In the genomic region with DNA sequence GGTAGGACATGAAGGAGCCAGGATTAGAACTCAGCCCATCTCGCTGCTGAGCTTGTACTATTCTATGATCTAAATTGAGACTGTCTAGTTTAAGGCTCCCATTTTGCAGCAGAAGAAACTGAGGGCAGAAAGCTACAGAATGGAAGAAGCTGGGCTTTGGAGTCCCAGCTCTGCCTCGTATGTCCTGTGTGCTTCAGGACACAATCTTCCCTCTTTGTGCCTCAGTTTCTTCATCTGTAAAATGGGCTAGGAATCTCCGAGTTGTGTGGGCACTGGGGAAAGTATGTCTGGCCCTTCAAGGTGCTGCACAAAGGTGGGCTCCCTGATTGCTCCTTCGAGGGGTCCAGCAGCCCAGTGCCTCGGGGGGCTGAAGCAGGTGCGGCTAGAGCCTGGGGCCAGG, we compare ENCODE assay signal across 1 cellular context.
TF ChIP-seq lines count a peak whose summit lies in the region.

No MANE protein-coding gene starts in this region.

TF ChIP-seq in HepG2, 621 proteins besides CTCF, POLR2A, EP300 and RAD21:
- TF ChIP-seq FOXP1 (IDR thresholded peaks at IDR 0.05) = no peak
- no peak for TF ChIP-seq FOXP1 (CRISPR knock-in tag; IDR thresholded peaks at IDR 0.05)
- peak; percentile 74; the same call in 1 of the 2 replicates for TF ChIP-seq KDM1A (CRISPR knock-in tag; IDR thresholded peaks at IDR 0.05)
- TF ChIP-seq ZNF577 (CRISPR knock-in tag; IDR thresholded peaks at IDR 0.05; ENCODE audit: borderline replicate concordance, low read depth) = no peak
- TF ChIP-seq ZNF660 (CRISPR knock-in tag; IDR thresholded peaks at IDR 0.05; ENCODE audit: borderline replicate concordance, low read depth) = no peak
- TF ChIP-seq ZNF878 (CRISPR knock-in tag; IDR thresholded peaks at IDR 0.05) = no peak
- peak; percentile 90 for TF ChIP-seq ZMYM3 (CRISPR knock-in tag; IDR thresholded peaks at IDR 0.05)
- TF ChIP-seq HMG20B (CRISPR knock-in tag; conservative IDR thresholded peaks at IDR 0.05) = no peak
- TF ChIP-seq SP4 (CRISPR knock-in tag; IDR thresholded peaks at IDR 0.05) = peak; percentile 51; the same call in 1 of the 2 replicates
- TF ChIP-seq TCF12 (IDR thresholded peaks at IDR 0.05) = no peak
- 0 out of 2 replicates have a peak, but pooled peaks have one; percentile 45 for TF ChIP-seq TCF12 (CRISPR knock-in tag; IDR thresholded peaks at IDR 0.05)
- 0 out of 2 replicates have a peak, but pooled peaks have one; percentile 20 for TF ChIP-seq ZSCAN12 (CRISPR knock-in tag; IDR thresholded peaks at IDR 0.05)
- TF ChIP-seq, protein P1, sequence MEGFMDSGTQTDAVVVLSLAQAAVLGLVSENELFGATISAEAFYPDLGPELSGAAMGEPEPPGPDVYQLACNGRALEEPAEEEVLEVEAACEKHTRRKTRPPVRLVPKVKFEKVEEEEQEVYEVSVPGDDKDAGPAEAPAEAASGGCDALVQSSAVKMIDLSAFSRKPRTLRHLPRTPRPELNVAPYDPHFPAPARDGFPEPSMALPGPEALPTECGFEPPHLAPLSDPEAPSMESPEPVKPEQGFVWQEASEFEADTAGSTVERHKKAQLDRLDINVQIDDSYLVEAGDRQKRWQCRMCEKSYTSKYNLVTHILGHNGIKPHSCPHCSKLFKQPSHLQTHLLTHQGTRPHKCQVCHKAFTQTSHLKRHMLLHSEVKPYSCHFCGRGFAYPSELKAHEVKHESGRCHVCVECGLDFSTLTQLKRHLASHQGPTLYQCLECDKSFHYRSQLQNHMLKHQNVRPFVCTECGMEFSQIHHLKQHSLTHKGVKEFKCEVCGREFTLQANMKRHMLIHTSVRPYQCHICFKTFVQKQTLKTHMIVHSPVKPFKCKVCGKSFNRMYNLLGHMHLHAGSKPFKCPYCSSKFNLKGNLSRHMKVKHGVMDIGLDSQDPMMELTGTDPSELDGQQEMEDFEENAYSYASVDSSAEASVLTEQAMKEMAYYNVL (CRISPR knock-in tag; IDR thresholded peaks at IDR 0.05; ENCODE audit: borderline replicate concordance) = no peak
- TF ChIP-seq SPEN (CRISPR knock-in tag; IDR thresholded peaks at IDR 0.05; ENCODE audit: low read depth) = no peak
- TF ChIP-seq, protein P2, sequence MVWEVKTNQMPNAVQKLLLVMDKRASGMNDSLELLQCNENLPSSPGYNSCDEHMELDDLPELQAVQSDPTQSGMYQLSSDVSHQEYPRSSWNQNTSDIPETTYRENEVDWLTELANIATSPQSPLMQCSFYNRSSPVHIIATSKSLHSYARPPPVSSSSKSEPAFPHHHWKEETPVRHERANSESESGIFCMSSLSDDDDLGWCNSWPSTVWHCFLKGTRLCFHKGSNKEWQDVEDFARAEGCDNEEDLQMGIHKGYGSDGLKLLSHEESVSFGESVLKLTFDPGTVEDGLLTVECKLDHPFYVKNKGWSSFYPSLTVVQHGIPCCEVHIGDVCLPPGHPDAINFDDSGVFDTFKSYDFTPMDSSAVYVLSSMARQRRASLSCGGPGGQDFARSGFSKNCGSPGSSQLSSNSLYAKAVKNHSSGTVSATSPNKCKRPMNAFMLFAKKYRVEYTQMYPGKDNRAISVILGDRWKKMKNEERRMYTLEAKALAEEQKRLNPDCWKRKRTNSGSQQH (CRISPR knock-in tag; IDR thresholded peaks at IDR 0.05; ENCODE audit: low read depth) = no peak
- TF ChIP-seq ZNF776 (CRISPR knock-in tag; IDR thresholded peaks at IDR 0.05) = 0 out of 2 replicates have a peak, but pooled peaks have one; percentile 1
- TF ChIP-seq CHD4 (IDR thresholded peaks at IDR 0.05; ENCODE audit: borderline replicate concordance, low read length) = peak; percentile 89
- no peak for TF ChIP-seq ZNF124 (CRISPR knock-in tag; IDR thresholded peaks at IDR 0.05)
- no peak for TF ChIP-seq ZNF83 (CRISPR knock-in tag; IDR thresholded peaks at IDR 0.05; ENCODE audit: borderline replicate concordance)
- TF ChIP-seq JUND (CRISPR knock-in tag; IDR thresholded peaks at IDR 0.05) = no peak
- no peak for TF ChIP-seq ZNF674 (CRISPR knock-in tag; IDR thresholded peaks at IDR 0.05; ENCODE audit: low read depth)
- no peak for TF ChIP-seq SOX6 (IDR thresholded peaks at IDR 0.05)
- 0 out of 2 replicates have a peak, but pooled peaks have one; percentile 6 for TF ChIP-seq SOX6 (CRISPR knock-in tag; IDR thresholded peaks at IDR 0.05)
- TF ChIP-seq, protein P3, sequence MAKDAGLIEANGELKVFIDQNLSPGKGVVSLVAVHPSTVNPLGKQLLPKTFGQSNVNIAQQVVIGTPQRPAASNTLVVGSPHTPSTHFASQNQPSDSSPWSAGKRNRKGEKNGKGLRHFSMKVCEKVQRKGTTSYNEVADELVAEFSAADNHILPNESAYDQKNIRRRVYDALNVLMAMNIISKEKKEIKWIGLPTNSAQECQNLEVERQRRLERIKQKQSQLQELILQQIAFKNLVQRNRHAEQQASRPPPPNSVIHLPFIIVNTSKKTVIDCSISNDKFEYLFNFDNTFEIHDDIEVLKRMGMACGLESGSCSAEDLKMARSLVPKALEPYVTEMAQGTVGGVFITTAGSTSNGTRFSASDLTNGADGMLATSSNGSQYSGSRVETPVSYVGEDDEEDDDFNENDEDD (CRISPR knock-in tag; IDR thresholded peaks at IDR 0.05; ENCODE audit: borderline replicate concordance) = 0 out of 2 replicates have a peak, but pooled peaks have one; percentile 2
- TF ChIP-seq REPIN1 (CRISPR knock-in tag; IDR thresholded peaks at IDR 0.05; ENCODE audit: borderline replicate concordance, low read depth) = no peak
- TF ChIP-seq ZNF446 (CRISPR knock-in tag; IDR thresholded peaks at IDR 0.05) = 0 out of 2 replicates have a peak, but pooled peaks have one; percentile 47
- peak; percentile 98 for TF ChIP-seq ZNF629 (CRISPR knock-in tag; conservative IDR thresholded peaks at IDR 0.05)
- TF ChIP-seq AGO2 (optimal IDR thresholded peaks at IDR 0.05; ENCODE audit: low read depth, low read length) = no peak
- TF ChIP-seq ZFY (CRISPR knock-in tag; IDR thresholded peaks at IDR 0.05) = no peak
- TF ChIP-seq, protein P4, sequence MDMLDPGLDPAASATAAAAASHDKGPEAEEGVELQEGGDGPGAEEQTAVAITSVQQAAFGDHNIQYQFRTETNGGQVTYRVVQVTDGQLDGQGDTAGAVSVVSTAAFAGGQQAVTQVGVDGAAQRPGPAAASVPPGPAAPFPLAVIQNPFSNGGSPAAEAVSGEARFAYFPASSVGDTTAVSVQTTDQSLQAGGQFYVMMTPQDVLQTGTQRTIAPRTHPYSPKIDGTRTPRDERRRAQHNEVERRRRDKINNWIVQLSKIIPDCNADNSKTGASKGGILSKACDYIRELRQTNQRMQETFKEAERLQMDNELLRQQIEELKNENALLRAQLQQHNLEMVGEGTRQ (IDR thresholded peaks at IDR 0.05; ENCODE audit: low read depth, low read length) = no peak
- TF ChIP-seq, protein P4 (CRISPR knock-in tag; IDR thresholded peaks at IDR 0.05; ENCODE audit: borderline replicate concordance) = no peak
- TF ChIP-seq NPAS2 (CRISPR knock-in tag; IDR thresholded peaks at IDR 0.05; ENCODE audit: borderline replicate concordance) = no peak
- TF ChIP-seq, protein P5, sequence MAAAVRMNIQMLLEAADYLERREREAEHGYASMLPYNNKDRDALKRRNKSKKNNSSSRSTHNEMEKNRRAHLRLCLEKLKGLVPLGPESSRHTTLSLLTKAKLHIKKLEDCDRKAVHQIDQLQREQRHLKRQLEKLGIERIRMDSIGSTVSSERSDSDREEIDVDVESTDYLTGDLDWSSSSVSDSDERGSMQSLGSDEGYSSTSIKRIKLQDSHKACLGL (CRISPR knock-in tag; IDR thresholded peaks at IDR 0.05) = no peak
- peak; percentile 32; the same call in 1 of the 2 replicates for TF ChIP-seq ADNP (CRISPR knock-in tag; IDR thresholded peaks at IDR 0.05)
